In genomic region chr9:74942801-74943200, GRCh38 we compare ENCODE assay signal across 10 cellular contexts. TPM values are rescaled to one million over a fixed set of nuclear protein-coding genes. Genes with fewer than 3 reads are reported as not detected.
DNase-seq lines count a peak whose midpoint lies in the region; ATAC-seq, FAIRE-seq and TF ChIP-seq lines count a peak whose summit lies in the region.
"Had no signal": no experiment of that assay in that cellular context is flagged by ENCODE, and none has a peak within 500 bp of the region (broad histone marks: within the 10 kb centered on the region; RNA-seq: fewer than 3 reads in every experiment).

No MANE protein-coding gene starts in this region.

- H3K27ac ChIP-seq in HepG2 (ENCODE audit: extremely low read length, insufficient read depth, low read length): no peak overlapping the region
- H3K27ac ChIP-seq in right lobe of liver: no peak overlapping the region
- H3K27ac ChIP-seq: RWPE1 had no signal

- peak overlapping the region; percentile 66 for H3K27ac Mint-ChIP-seq in activated CD8-positive, alpha-beta T cell treated with anti-CD3 and anti-CD28 coated beads for 36 hours

- no peak overlapping the region; a peak in 1 of 6 replicates for H3K4me3 ChIP-seq in HepG2 (replicated peaks in 1 of 3; ENCODE audit: insufficient read depth in 1 of 3, low read depth in 2 of 3, low read length in 3 of 3)
- no peak overlapping the region for H3K4me3 ChIP-seq in right lobe of liver
- no peak overlapping the region for H3K4me3 ChIP-seq in fibroblast of pulmonary artery (replicated peaks; ENCODE audit: low read depth, low read length)

- peaks cover 12% of the 10 kb centered on the region for H3K36me3 Mint-ChIP-seq in activated CD8-positive, alpha-beta T cell treated with anti-CD3 and anti-CD28 coated beads for 36 hours (ENCODE audit: low read depth)

- TF ChIP-seq EP300 in HepG2 (IDR thresholded peaks at IDR 0.05; ENCODE audit: low read depth in 2 of 2, low read length in 2 of 2): no peak
- no peak for TF ChIP-seq EP300 in HepG2 (CRISPR knock-in tag; IDR thresholded peaks at IDR 0.05; ENCODE audit: borderline replicate concordance)

- BruUV-seq in HepG2 (replicated peaks; lab: Mats Ljungman, UMichigan): no TSS peak

- 61% methylated on average over 3 of the region's 3 CpGs for WGBS in HepG2 (ENCODE audit: low lambda C conversion rate)
- 88% methylated on average over 3 of the region's 3 CpGs for WGBS in right lobe of liver (ENCODE audit: insufficient coverage, low coverage, low lambda C conversion rate, missing lambda C conversion rate)

- CTCF ChIA-PET in HepG2 (lab: Yijun Ruan, JAX; ENCODE audit: low intra/inter-chr PET ratio, low total read pairs): no interaction called here
- CTCF ChIA-PET in activated CD8-positive, alpha-beta T cell treated with anti-CD3 and anti-CD28 coated beads for 36 hours (lab: Charles Lee): interaction anchor here (2.8 kb wide), 1 partner anchor 10 kb away, joined by 14 read pairs; the partner anchor contains the start of gene C9orf40

- TF ChIP-seq CTCF in HepG2 (CRISPR knock-in tag; IDR thresholded peaks at IDR 0.05) (no peak), right lobe of liver (IDR thresholded peaks at IDR 0.05) (no peak), fibroblast of pulmonary artery (IDR thresholded peaks at IDR 0.05; ENCODE audit: low read length, missing control alignments) (no peak)
- TF ChIP-seq CTCF in activated CD8-positive, alpha-beta T cell treated with anti-CD3 and anti-CD28 coated beads for 36 hours (IDR thresholded peaks at IDR 0.05): no peak

- DNase-seq in HepG2 (ENCODE audit: low spot score): no peak
- DNase-seq in right lobe of liver: no peak
- peak; percentile 72 for DNase-seq in activated CD8-positive, alpha-beta T cell treated with anti-CD3 and anti-CD28 coated beads for 36 hours
- DNase-seq in fibroblast of pulmonary artery (ENCODE audit: low read depth): peak; percentile 42
- DNase-seq in stimulated activated naive CD8-positive, alpha-beta T cell treated with anti-CD3 and anti-CD28 coated beads, Interleukin-15, Interleukin-2, amounts not matched to agents 100 U/mL and 50 U/mL, for 24 hours: peak; percentile 37
- DNase-seq: midbrain had no signal

- H3K36me3 ChIP-seq in HepG2 (replicated peaks in 1 of 2; ENCODE audit: control insufficient read depth in 1 of 2, insufficient read depth in 2 of 2, low read length in 2 of 2): no peaks in the 10 kb centered on the region
- H3K36me3 ChIP-seq in right lobe of liver: no peaks in the 10 kb centered on the region

- H3K4me3 Mint-ChIP-seq in activated CD8-positive, alpha-beta T cell treated with anti-CD3 and anti-CD28 coated beads for 36 hours: no peak overlapping the region

- H3K9me3 ChIP-seq in HepG2 (ENCODE audit: low read length) (no peaks in the 10 kb centered on the region), right lobe of liver (no peaks in the 10 kb centered on the region)

- no peak for FAIRE-seq in HepG2 (lab: Jason Lieb, UNC)

- H3K4me2 ChIP-seq in HepG2 (ENCODE audit: low read depth, low read length): peak overlapping the region; percentile 51

- no peak overlapping the region for H3K9ac ChIP-seq in HepG2 (ENCODE audit: insufficient read depth, low read depth, low read length)

- H3K4me1 Mint-ChIP-seq in activated CD8-positive, alpha-beta T cell treated with anti-CD3 and anti-CD28 coated beads for 36 hours (ENCODE audit: low read depth): peaks cover 15% of the 10 kb centered on the region

- H3K79me2 ChIP-seq in HepG2 (ENCODE audit: insufficient read depth, low read length): no peaks in the 10 kb centered on the region

- no peak for TF ChIP-seq POLR2A in HepG2 (IDR thresholded peaks at IDR 0.05; ENCODE audit: insufficient read depth in 1 of 2, low read depth in 2 of 2, low read length in 2 of 2)
- no peak for TF ChIP-seq POLR2A in right lobe of liver (IDR thresholded peaks at IDR 0.05)

- H3K4me1 ChIP-seq in HepG2 (ENCODE audit: insufficient read depth, low read length) (peaks cover 48% of the 10 kb centered on the region), right lobe of liver (no peaks in the 10 kb centered on the region)

- peaks cover 8% of the 10 kb centered on the region for H3K9me3 Mint-ChIP-seq in activated CD8-positive, alpha-beta T cell treated with anti-CD3 and anti-CD28 coated beads for 36 hours

- H2AFZ ChIP-seq in HepG2 (ENCODE audit: low read length): peak overlapping the region; percentile 27

- POLR2A ChIA-PET in HepG2 (lab: Yijun Ruan, JAX): interaction anchor here (2.0 kb wide), 1 partner anchor 9 kb away, joined by 8 read pairs; the partner anchor contains the start of gene C9orf40
- POLR2A ChIA-PET in activated CD8-positive, alpha-beta T cell treated with anti-CD3 and anti-CD28 coated beads for 36 hours (lab: Charles Lee): interaction anchor here (1.5 kb wide), 1 partner anchor 10 kb away, joined by 7 read pairs; the partner anchor contains the start of gene C9orf40

- no peaks in the 10 kb centered on the region for H4K20me1 ChIP-seq in HepG2 (ENCODE audit: insufficient read depth, low read length)

- intact Hi-C loops in HepG2 (cut with micrococcal nuclease; ENCODE audit: unreplicated experiment) (loop anchor here (5.0 kb wide), 1 partner anchor 134 kb away; no protein-coding TSS in a partner anchor), right lobe of liver (cut with DNase I) (no loop called here)
- intact Hi-C loops in activated CD8-positive, alpha-beta T cell treated with anti-CD3 and anti-CD28 coated beads for 36 hours (cut with micrococcal nuclease): no loop called here

- no peaks in the 10 kb centered on the region for H3K27me3 Mint-ChIP-seq in activated CD8-positive, alpha-beta T cell treated with anti-CD3 and anti-CD28 coated beads for 36 hours

- in situ Hi-C loops in HepG2 (cut with HindIII; ENCODE audit: extremely low pct_ligation_motif_present, low pct_unique_long_range_greater_than_20kb): loop anchor here (10.0 kb wide), 1 partner anchor 168 kb away; no protein-coding TSS in a partner anchor

- H3K27me3 ChIP-seq in HepG2 (ENCODE audit: control insufficient read depth in 1 of 2, insufficient read depth in 2 of 2, low read length in 2 of 2): no peaks in the 10 kb centered on the region
- H3K27me3 ChIP-seq in right lobe of liver: no peaks in the 10 kb centered on the region

- ATAC-seq in HepG2 (no peak), right lobe of liver (no peak), GM19023 (IDR thresholded peaks at IDR 0.05; ENCODE audit: unreplicated experiment) (no peak), HG03432 (IDR thresholded peaks at IDR 0.05; ENCODE audit: unreplicated experiment) (no peak), GM21515 (IDR thresholded peaks at IDR 0.05; ENCODE audit: unreplicated experiment) (no peak)
- peak; percentile 97 for ATAC-seq in activated CD8-positive, alpha-beta T cell treated with anti-CD3 and anti-CD28 coated beads for 36 hours
- peak; percentile 83 for ATAC-seq in stimulated activated naive CD8-positive, alpha-beta T cell treated with anti-CD3 and anti-CD28 coated beads, Interleukin-15, Interleukin-2, amounts not matched to agents 100 U/mL and 50 U/mL, for 24 hours

- TF ChIP-seq RAD21 in HepG2 (CRISPR knock-in tag; IDR thresholded peaks at IDR 0.05): no peak

RNA-seq across cellular contexts. Expression of gene C9orf40, which starts 9.9 kb away (rescaled TPM):
- total RNA-seq in HepG2 (2016; rRNA removed; fragmentation: Illumina TruSeq; extraction: Trizol) (13.5 and 16.5 TPM in 2 replicates), right lobe of liver (1 to 10 TPM; 1.6 to 4.0 (median 3.0) TPM)
- total RNA-seq in HepG2 (2016; cell fraction: cytosol; rRNA removed; fragmentation: Illumina TruSeq; extraction: Trizol; ENCODE audit: low read depth): 4.0 and 4.1 TPM in 2 replicates
- 13.8 and 16.2 TPM in 2 replicates for total RNA-seq in HepG2 (2016; cell fraction: insoluble cytoplasmic fraction; rRNA removed; fragmentation: Illumina TruSeq; extraction: Trizol)
- 8.1 and 8.7 TPM in 2 replicates for total RNA-seq in HepG2 (2016; cell fraction: membrane; rRNA removed; fragmentation: Illumina TruSeq; extraction: Trizol)
- total RNA-seq in HepG2 (2016; cell fraction: nucleus; rRNA removed; fragmentation: Illumina TruSeq; extraction: Trizol): 8.0 and 8.6 TPM in 2 replicates
- polyA plus RNA-seq in HepG2 (2011; rRNA removed): 2.0 and 3.0 TPM in 2 replicates
- 1.8 and 2.4 TPM in 2 replicates for polyA plus RNA-seq in HepG2 (2011; cell fraction: cytosol; rRNA removed)
- 1.9 and 2.2 TPM in 2 replicates for polyA plus RNA-seq in HepG2 (2011; cell fraction: nucleus; rRNA removed)
- 5.6 and 8.8 TPM in 2 replicates for polyA plus RNA-seq in HepG2 (2012)
- polyA plus RNA-seq in HepG2 (2016; cell fraction: cytosol; fragmentation: Illumina TruSeq; extraction: Trizol; ENCODE audit: low read depth): 5.2 and 5.7 TPM in 2 replicates
- 21.2 and 22.6 TPM in 2 replicates for polyA plus RNA-seq in HepG2 (2016; cell fraction: insoluble cytoplasmic fraction; fragmentation: Illumina TruSeq; extraction: Trizol; ENCODE audit: low read depth)
- polyA plus RNA-seq in HepG2 (2016; cell fraction: membrane; fragmentation: Illumina TruSeq; extraction: Trizol; ENCODE audit: low read depth): 7.6 and 8.0 TPM in 2 replicates
- 13.9 and 16.8 TPM in 2 replicates for polyA plus RNA-seq in HepG2 (2016; cell fraction: nucleus; fragmentation: Illumina TruSeq; extraction: Trizol; ENCODE audit: insufficient read depth, low read depth)
- polyA minus RNA-seq in HepG2 (2011; rRNA and poly(A)+ RNA removed; ENCODE audit: low replicate concordance): 2.0 and 2.8 TPM in 2 replicates
- polyA minus RNA-seq in HepG2 (2011; cell fraction: cytosol; rRNA and poly(A)+ RNA removed): 3.9 and 4.3 TPM in 2 replicates
- 2.0 and 2.7 TPM in 2 replicates for polyA minus RNA-seq in HepG2 (2011; cell fraction: nucleus; rRNA and poly(A)+ RNA removed)
- 10 to 100 TPM; 18.6 to 20.9 TPM for total RNA-seq in activated CD8-positive, alpha-beta T cell treated with anti-CD3 and anti-CD28 coated beads for 36 hours

RNA-seq across cellular contexts. Expression of gene TRPM6, which starts 55.1 kb away (rescaled TPM):
- total RNA-seq in HepG2 (2016; rRNA removed; fragmentation: Illumina TruSeq; extraction: Trizol): 0.09 and 0.14 TPM in 2 replicates
- total RNA-seq in HepG2 (2016; cell fraction: cytosol; rRNA removed; fragmentation: Illumina TruSeq; extraction: Trizol; ENCODE audit: low read depth): not detected in 2 replicates
- 0.06 and 0.17 TPM in 2 replicates for total RNA-seq in HepG2 (2016; cell fraction: insoluble cytoplasmic fraction; rRNA removed; fragmentation: Illumina TruSeq; extraction: Trizol)
- 0.07 and 0.09 TPM in 2 replicates for total RNA-seq in HepG2 (2016; cell fraction: membrane; rRNA removed; fragmentation: Illumina TruSeq; extraction: Trizol)
- 0.09 and 0.47 TPM in 2 replicates for total RNA-seq in HepG2 (2016; cell fraction: nucleus; rRNA removed; fragmentation: Illumina TruSeq; extraction: Trizol)
- 0.01 and 0.03 TPM in 2 replicates for polyA plus RNA-seq in HepG2 (2011; rRNA removed)
- 0.01 TPM in 2 replicates for polyA plus RNA-seq in HepG2 (2011; cell fraction: cytosol; rRNA removed)
- polyA plus RNA-seq in HepG2 (2011; cell fraction: nucleus; rRNA removed): 0.06 and 0.10 TPM in 2 replicates
- polyA plus RNA-seq in HepG2 (2012): 0.04 TPM in 2 replicates
- polyA plus RNA-seq in HepG2 (2016; cell fraction: cytosol; fragmentation: Illumina TruSeq; extraction: Trizol; ENCODE audit: low read depth): not detected in 2 replicates
- 0.03 and 0.05 TPM in 2 replicates for polyA plus RNA-seq in HepG2 (2016; cell fraction: insoluble cytoplasmic fraction; fragmentation: Illumina TruSeq; extraction: Trizol; ENCODE audit: low read depth)
- not detected in 2 replicates for polyA plus RNA-seq in HepG2 (2016; cell fraction: membrane; fragmentation: Illumina TruSeq; extraction: Trizol; ENCODE audit: low read depth)
- polyA plus RNA-seq in HepG2 (2016; cell fraction: nucleus; fragmentation: Illumina TruSeq; extraction: Trizol; ENCODE audit: insufficient read depth, low read depth): 0.08 and 0.12 TPM in 2 replicates
- 0.02 and 0.28 TPM in 2 replicates for polyA minus RNA-seq in HepG2 (2011; rRNA and poly(A)+ RNA removed; ENCODE audit: low replicate concordance)
- polyA minus RNA-seq in HepG2 (2011; cell fraction: cytosol; rRNA and poly(A)+ RNA removed): 0.09 TPM in 1 of 2 replicates, not detected in the other
- 0.26 and 0.37 TPM in 2 replicates for polyA minus RNA-seq in HepG2 (2011; cell fraction: nucleus; rRNA and poly(A)+ RNA removed)
- under 1 TPM in 5 of 6 experiments, not detected in 1; 0.05 to 0.24 (median 0.15) TPM for total RNA-seq in right lobe of liver
- not detected for total RNA-seq in activated CD8-positive, alpha-beta T cell treated with anti-CD3 and anti-CD28 coated beads for 36 hours

Comparison
In these comparisons a context has a peak if more than half of its experiments do, and no peak if none do; other contexts are left out.
1. ATAC-seq: peak in activated CD8-positive, alpha-beta T cell treated with anti-CD3 and anti-CD28 coated beads for 36 hours (single experiment) and stimulated activated naive CD8-positive, alpha-beta T cell treated with anti-CD3 and anti-CD28 coated beads, Interleukin-15, Interleukin-2, amounts not matched to agents 100 U/mL and 50 U/mL, for 24 hours (single experiment); none in HepG2 (single experiment), right lobe of liver (0 of 4), GM19023 (single experiment), HG03432 (single experiment) and GM21515 (single experiment).
2. DNase-seq: peak in activated CD8-positive, alpha-beta T cell treated with anti-CD3 and anti-CD28 coated beads for 36 hours (single experiment), fibroblast of pulmonary artery (single experiment) and stimulated activated naive CD8-positive, alpha-beta T cell treated with anti-CD3 and anti-CD28 coated beads, Interleukin-15, Interleukin-2, amounts not matched to agents 100 U/mL and 50 U/mL, for 24 hours (single experiment); none in HepG2 (single experiment) and right lobe of liver (0 of 3).